Comparison of ENCODE assay signal across 27 cellular contexts in the genomic region with DNA sequence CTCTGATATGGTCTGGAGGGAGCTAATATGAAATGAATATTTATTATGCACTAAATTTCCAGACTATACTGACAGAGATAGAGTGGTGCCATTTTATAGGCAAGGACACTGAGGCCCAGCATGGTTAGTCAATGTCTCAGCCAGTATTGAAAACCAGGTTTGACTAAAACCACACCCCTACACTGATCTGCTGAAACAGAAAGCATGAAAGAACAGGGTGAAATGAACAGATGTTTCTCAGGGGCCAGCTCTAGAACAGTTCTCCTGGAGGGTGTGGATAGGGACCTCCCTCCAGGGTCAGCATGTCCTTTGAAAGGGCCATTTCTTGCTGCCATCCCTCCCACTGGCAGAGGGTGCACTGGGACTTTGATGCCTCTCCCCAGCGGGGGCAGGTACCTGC.
DNase-seq lines count a peak whose midpoint lies in the region; ATAC-seq and TF ChIP-seq lines count a peak whose summit lies in the region.
"Had no signal": no experiment of that assay in that cellular context is flagged by ENCODE, and none has a peak within 500 bp of the region (broad histone marks: within the 10 kb centered on the region; RNA-seq: fewer than 3 reads in every experiment).

No MANE protein-coding gene starts in this region.

- H3K4me1 Mint-ChIP-seq in effector memory CD8-positive, alpha-beta T cell (ENCODE audit: low read depth in 2 of 2) = no peaks in the 10 kb centered on the region
- H3K4me1 Mint-ChIP-seq: activated naive CD8-positive, alpha-beta T cell treated with anti-CD3 and anti-CD28 coated beads, Interleukin-2, amount 10 ng/mL, durations not matched to agents 7 days and 5 days; B cell; stimulated activated naive B cell treated with anti-CD40 and anti-IgM and Interleukin-4, amounts not matched to agents 10 μg/mL and 1 μg/mL and 100 μg/mL, for 72 hours had no signal

- H2AFZ ChIP-seq in smooth muscle cell (ENCODE audit: low read depth) = no peak overlapping the region

- no peaks in the 10 kb centered on the region for H3K36me3 Mint-ChIP-seq in effector memory CD8-positive, alpha-beta T cell (ENCODE audit: insufficient read depth)
- H3K36me3 Mint-ChIP-seq: activated naive CD8-positive, alpha-beta T cell treated with anti-CD3 and anti-CD28 coated beads, Interleukin-2, amount 10 ng/mL, durations not matched to agents 7 days and 5 days; stimulated activated naive B cell treated with anti-CD40 and anti-IgM and Interleukin-4, amounts not matched to agents 10 μg/mL and 1 μg/mL and 100 μg/mL, for 72 hours had no signal

- no peak overlapping the region for H3K4me2 ChIP-seq in smooth muscle cell

- no peak overlapping the region for H3K27ac Mint-ChIP-seq in effector memory CD8-positive, alpha-beta T cell
- H3K27ac Mint-ChIP-seq: activated naive CD8-positive, alpha-beta T cell treated with anti-CD3 and anti-CD28 coated beads, Interleukin-2, amount 10 ng/mL, durations not matched to agents 7 days and 5 days; B cell; nephron; stimulated activated naive B cell treated with anti-CD40 and anti-IgM and Interleukin-4, amounts not matched to agents 10 μg/mL and 1 μg/mL and 100 μg/mL, for 72 hours had no signal

- DNase-seq in effector memory CD8-positive, alpha-beta T cell = no peak
- DNase-seq in mesenteric fat pad (ENCODE audit: low spot score) = no peak
- DNase-seq in smooth muscle cell (lab: John Stamatoyannopoulos, UW; ENCODE audit: unreplicated experiment) = no peak
- DNase-seq in GM10266 (ENCODE audit: extremely low spot score) = no peak
- DNase-seq: activated effector memory CD4-positive, alpha-beta T cell treated with anti-CD3 and anti-CD28 coated beads, Interleukin-2, amount 50 U/mL, for 16 hours; activated naive CD8-positive, alpha-beta T cell treated with anti-CD3 and anti-CD28 coated beads, Interleukin-2, amount 10 ng/mL, durations not matched to agents 7 days and 5 days; central memory CD4-positive, alpha-beta T cell; dermis blood vessel endothelial cell; DND-41; GOT3; left ventricle myocardium inferior; MG63; NCI-H1436; ovary; SHP77; spleen; stimulated activated CD4-positive, alpha-beta T cell treated with anti-CD3 and anti-CD28 coated beads, Interleukin-4, amount 100 ng/mL, for 24 hours; stimulated activated naive B cell treated with anti-CD40 and anti-IgM and Interleukin-4, amounts not matched to agents 10 μg/mL and 1 μg/mL and 100 μg/mL, for 72 hours; T-helper 9 cell had no signal

- no peaks in the 10 kb centered on the region for H3K27me3 ChIP-seq in smooth muscle cell (ENCODE audit: low read depth)
- H3K27me3 ChIP-seq: MG63, ovary, spleen, testis had no signal

- H3K9ac ChIP-seq in smooth muscle cell (ENCODE audit: low read depth) = no peak overlapping the region

- WGBS in smooth muscle cell (ENCODE audit: low lambda C conversion rate) = 100% methylated on average over 1 of the region's 1 CpG

- peak; percentile 53 for ATAC-seq in GM18511 (IDR thresholded peaks at IDR 0.05; ENCODE audit: unreplicated experiment)
- ATAC-seq in GM19463 (IDR thresholded peaks at IDR 0.05; ENCODE audit: unreplicated experiment) = peak; percentile 54
- peak; percentile 52 for ATAC-seq in HG02588 (IDR thresholded peaks at IDR 0.05; ENCODE audit: unreplicated experiment)
- ATAC-seq in HG03354 (IDR thresholded peaks at IDR 0.05; ENCODE audit: poor library complexity, severe bottlenecking, unreplicated experiment) = peak; percentile 58
- no peak for ATAC-seq in effector memory CD8-positive, alpha-beta T cell (replicated peaks)
- ATAC-seq: K562; stimulated activated naive B cell treated with anti-CD40 and anti-IgM and Interleukin-4, amounts not matched to agents 10 μg/mL and 1 μg/mL and 100 μg/mL, for 72 hours had no signal

- H3K9me3 ChIP-seq in smooth muscle cell (replicated peaks; ENCODE audit: low read depth) = no peaks in the 10 kb centered on the region
- H3K9me3 ChIP-seq: left ventricle myocardium inferior, MG63, ovary, testis had no signal

- peaks cover 6% of the 10 kb centered on the region for H3F3A ChIP-seq in smooth muscle cell (ENCODE audit: low read depth)

- peaks cover 0 to 4% of the 10 kb centered on the region in 2 donors for H3K27me3 Mint-ChIP-seq in effector memory CD8-positive, alpha-beta T cell
- H3K27me3 Mint-ChIP-seq: B cell; stimulated activated naive B cell treated with anti-CD40 and anti-IgM and Interleukin-4, amounts not matched to agents 10 μg/mL and 1 μg/mL and 100 μg/mL, for 72 hours had no signal

- no peak overlapping the region for H3K27ac ChIP-seq in smooth muscle cell (ENCODE audit: low read depth)
- H3K27ac ChIP-seq: left ventricle myocardium inferior, ovary, spleen, testis had no signal

- H3K4me3 Mint-ChIP-seq in effector memory CD8-positive, alpha-beta T cell = no peak overlapping the region
- H3K4me3 Mint-ChIP-seq: activated naive CD8-positive, alpha-beta T cell treated with anti-CD3 and anti-CD28 coated beads, Interleukin-2, amount 10 ng/mL, durations not matched to agents 7 days and 5 days; B cell; nephron; stimulated activated naive B cell treated with anti-CD40 and anti-IgM and Interleukin-4, amounts not matched to agents 10 μg/mL and 1 μg/mL and 100 μg/mL, for 72 hours had no signal

- TF ChIP-seq CTCF in smooth muscle cell (IDR thresholded peaks at IDR 0.05; ENCODE audit: borderline replicate concordance, insufficient read depth, poor library complexity, severe bottlenecking) (no peak), GM10266 (IDR thresholded peaks at IDR 0.05; ENCODE audit: control insufficient read depth, insufficient read depth, low read depth, missing control alignments) (no peak)

- H3K9me3 Mint-ChIP-seq in effector memory CD8-positive, alpha-beta T cell = peaks cover 4 to 5% of the 10 kb centered on the region in 2 donors
- H3K9me3 Mint-ChIP-seq: activated naive CD8-positive, alpha-beta T cell treated with anti-CD3 and anti-CD28 coated beads, Interleukin-2, amount 10 ng/mL, durations not matched to agents 7 days and 5 days; nephron had no signal

- no peak overlapping the region for H3K4me3 ChIP-seq in smooth muscle cell
- H3K4me3 ChIP-seq: K562, left ventricle myocardium inferior, MG63, ovary, spleen, testis had no signal

- H3K79me2 ChIP-seq in smooth muscle cell (ENCODE audit: low read depth) = no peaks in the 10 kb centered on the region

- H3K4me1 ChIP-seq in smooth muscle cell (ENCODE audit: low read depth) = no peaks in the 10 kb centered on the region
- H3K4me1 ChIP-seq: left ventricle myocardium inferior, spleen had no signal

- H4K20me1 ChIP-seq in smooth muscle cell (ENCODE audit: low read depth) = no peaks in the 10 kb centered on the region

- no peaks in the 10 kb centered on the region for H3K36me3 ChIP-seq in smooth muscle cell (ENCODE audit: low read depth)
- H3K36me3 ChIP-seq: left ventricle myocardium inferior, MG63, ovary, spleen had no signal
